In the genomic region with DNA sequence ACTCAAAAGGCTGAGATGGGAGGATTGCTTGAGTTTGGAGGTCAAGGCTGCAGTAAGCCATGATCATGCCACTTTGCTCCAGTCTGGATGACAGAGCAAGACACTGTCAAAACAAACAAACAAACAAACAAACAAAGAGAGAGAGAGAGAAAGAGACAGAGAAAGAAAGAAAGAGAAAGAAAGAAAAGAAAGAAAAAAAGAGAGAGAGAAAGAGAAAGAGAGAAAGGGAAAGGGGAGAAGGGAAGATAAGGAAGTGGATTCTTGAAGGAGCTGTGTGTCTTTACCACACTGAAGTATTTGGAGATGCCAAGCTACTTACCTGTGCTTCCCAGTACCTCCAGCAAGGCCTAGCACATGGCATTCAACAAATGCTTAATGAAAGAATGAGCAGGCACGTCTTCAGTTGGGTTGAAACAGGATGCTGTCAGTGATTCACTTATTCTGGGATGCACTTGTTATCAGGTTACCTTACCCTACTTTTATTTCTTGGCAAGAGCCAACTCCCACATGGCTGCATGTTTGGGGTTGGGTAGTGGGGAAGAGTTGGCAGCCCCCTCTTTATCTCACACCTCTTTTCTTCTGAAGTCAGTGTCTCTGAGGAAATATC, we compare ENCODE assay signal across 24 cellular contexts.
"Had no signal": no experiment of that assay in that cellular context is flagged by ENCODE, and none has a peak within 500 bp of the region (broad histone marks: within the 10 kb centered on the region; RNA-seq: fewer than 3 reads in every experiment).

No MANE protein-coding gene starts in this region.

- H3K27me3 ChIP-seq: breast epithelium, esophagus squamous epithelium, pancreas, sigmoid colon, uterus had no signal

- H3K4me1 ChIP-seq: breast epithelium, esophagus squamous epithelium, pancreas, psoas muscle, uterus had no signal

- DNase-seq: activated CD4-positive, alpha-beta T cell treated with anti-CD3 and anti-CD28 coated beads, Interleukin-2, amount 10 ng/mL, durations not matched to agents 7 days and 5 days; activated CD4-positive, CD25-positive, alpha-beta regulatory T cell treated with anti-CD3 and anti-CD28 coated beads, Interleukin-2, amount 50 U/mL, for 72 hours; activated CD8-positive, alpha-beta T cell treated with anti-CD3 and anti-CD28 coated beads for 36 hours; effector CD4-positive, alpha-beta T cell; esophagus squamous epithelium; foreskin melanocyte; mammary epithelial cell; naive B cell; nephron progenitor cell; nucleus accumbens; pancreas; psoas muscle; sigmoid colon; stimulated activated CD4-positive, alpha-beta T cell treated with anti-CD3 and anti-CD28 coated beads, Interleukin-1b, Interleukin-23, amount 100 ng/mL, for 48 hours; stimulated activated CD4-positive, alpha-beta T cell treated with anti-CD3 and anti-CD28 coated beads, Interleukin-4, amount 100 ng/mL, for 4 hours; stimulated activated CD8-positive, alpha-beta memory T cell treated with anti-CD3 and anti-CD28 coated beads, Interleukin-4, amount 100 ng/mL, for 48 hours; stimulated activated naive CD8-positive, alpha-beta T cell treated with anti-CD3 and anti-CD28 coated beads, Interleukin-15, amount 100 ng/mL, for 72 hours; substantia nigra; T-helper 2 cell; uterus had no signal

- ATAC-seq: activated CD8-positive, alpha-beta T cell treated with anti-CD3 and anti-CD28 coated beads for 36 hours; activated naive CD4-positive, alpha-beta T cell treated with anti-CD3 and anti-CD28 coated beads, Interleukin-2, amount 50 U/mL, for 72 hours; pancreas; psoas muscle; stimulated activated memory B cell treated with anti-CD40 and anti-IgM and Interleukin-4, amounts not matched to agents 10 μg/mL and 1 μg/mL and 100 μg/mL, for 72 hours; stimulated activated naive CD8-positive, alpha-beta T cell treated with anti-CD3 and anti-CD28 coated beads, Interleukin-15, amount 100 ng/mL, for 72 hours had no signal

- H3K4me3 ChIP-seq: breast epithelium, esophagus squamous epithelium, pancreas, psoas muscle, sigmoid colon, smooth muscle cell, uterus had no signal

- H3K4me2 ChIP-seq: smooth muscle cell had no signal

- H3K27ac ChIP-seq: breast epithelium, esophagus squamous epithelium, pancreas, psoas muscle, sigmoid colon, uterus had no signal

- H3K36me3 ChIP-seq: breast epithelium, esophagus squamous epithelium, pancreas, uterus had no signal

- H3K9me3 ChIP-seq: breast epithelium, esophagus squamous epithelium, pancreas, psoas muscle, sigmoid colon, uterus had no signal
